In genomic region chr1:203031467-203031866, GRCh38 we compare ENCODE assay signal across 12 cellular contexts. TPM values are rescaled to one million over a fixed set of nuclear protein-coding genes. Genes with fewer than 3 reads are reported as not detected.
DNase-seq lines count a peak whose midpoint lies in the region; ATAC-seq, FAIRE-seq and TF ChIP-seq lines count a peak whose summit lies in the region.
"Had no signal": no experiment of that assay in that cellular context is flagged by ENCODE, and none has a peak within 500 bp of the region (broad histone marks: within the 10 kb centered on the region; RNA-seq: fewer than 3 reads in every experiment).

No MANE protein-coding gene starts in this region.

- no peak overlapping the region for H3K27ac Mint-ChIP-seq in CD4-positive, alpha-beta T cell
- H3K27ac Mint-ChIP-seq: activated CD8-positive, alpha-beta memory T cell treated with anti-CD3 and anti-CD28 coated beads, Interleukin-2, amount 10 ng/mL, durations not matched to agents 7 days and 5 days had no signal

- peaks cover 6% of the 10 kb centered on the region for H3K4me1 Mint-ChIP-seq in CD4-positive, alpha-beta T cell (ENCODE audit: low read depth)

- no peaks in the 10 kb centered on the region for H3K27me3 ChIP-seq in adipocyte (replicated peaks; ENCODE audit: control insufficient read depth, insufficient read depth, low read length)
- H3K27me3 ChIP-seq in keratinocyte (ENCODE audit: control insufficient read depth, extremely low read depth, insufficient read depth, low read length) = peaks cover 11% of the 10 kb centered on the region
- H3K27me3 ChIP-seq in CD4-positive, alpha-beta T cell (ENCODE audit: control insufficient read depth, insufficient read depth, low read length) = no peaks in the 10 kb centered on the region

- intact Hi-C loops in CD4-positive, alpha-beta T cell (cut with DNase I, micrococcal nuclease) = no loop called here

- no peak overlapping the region for H2AFZ ChIP-seq in keratinocyte (ENCODE audit: control insufficient read depth, low read length)

- TF ChIP-seq CTCF in D721Med (IDR thresholded peaks at IDR 0.05; ENCODE audit: insufficient read depth, missing control alignments) (peak; percentile 40), HFF-Myc (IDR thresholded peaks at IDR 0.05; ENCODE audit: low read depth, low read length, missing control alignments) (peak; percentile 53), keratinocyte (optimal IDR thresholded peaks at IDR 0.05 in 1 of 3, IDR thresholded peaks at IDR 0.05 in 1 of 3, conservative IDR thresholded peaks at IDR 0.05 in 1 of 3; ENCODE audit: extremely low read depth in 1 of 3, insufficient read depth in 2 of 3, low read length in 3 of 3) (peak; percentile 13 to 58 (median 32))
- no peak for TF ChIP-seq CTCF in CD4-positive, alpha-beta T cell (IDR thresholded peaks at IDR 0.05)

- POLR2A ChIA-PET in CD4-positive, alpha-beta T cell (lab: Charles Lee) = no interaction called here

- no peaks in the 10 kb centered on the region for H3K27me3 Mint-ChIP-seq in CD4-positive, alpha-beta T cell

- H3K9me3 ChIP-seq in adipocyte (ENCODE audit: control insufficient read depth, low read length) (no peaks in the 10 kb centered on the region), keratinocyte (ENCODE audit: control insufficient read depth, low read depth, low read length) (no peaks in the 10 kb centered on the region)
- no peaks in the 10 kb centered on the region for H3K9me3 ChIP-seq in CD4-positive, alpha-beta T cell (ENCODE audit: control insufficient read depth, low read length)

- FAIRE-seq in D721Med (lab: Jason Lieb, UNC) (no peak), keratinocyte (lab: Jason Lieb, UNC) (no peak)
- FAIRE-seq: GM18507 had no signal

- peaks cover 9% of the 10 kb centered on the region for H3K4me1 ChIP-seq in adipocyte (ENCODE audit: control insufficient read depth, insufficient read depth, low read length)
- H3K4me1 ChIP-seq in keratinocyte (ENCODE audit: control insufficient read depth, extremely low read depth, insufficient read depth, low read length) = peaks cover 3% of the 10 kb centered on the region

- H3K9ac ChIP-seq in adipocyte (ENCODE audit: low read length) (no peak overlapping the region), keratinocyte (ENCODE audit: control insufficient read depth, extremely low read depth, insufficient read depth, low read length) (no peak overlapping the region)

- H3K36me3 ChIP-seq in adipocyte (ENCODE audit: control insufficient read depth, insufficient read depth, low read length, severe bottlenecking) (no peaks in the 10 kb centered on the region), keratinocyte (ENCODE audit: control insufficient read depth in 2 of 2, extremely low read depth in 1 of 2, insufficient read depth in 2 of 2, low read length in 2 of 2) (no peaks in the 10 kb centered on the region)

- H3K4me2 ChIP-seq in keratinocyte (ENCODE audit: control insufficient read depth, extremely low read depth, insufficient read depth, low read depth, low read length) = no peak overlapping the region

- no peak for ATAC-seq in stimulated activated naive CD8-positive, alpha-beta T cell treated with anti-CD3 and anti-CD28 coated beads, Interleukin-15, Interleukin-2, amounts not matched to agents 100 U/mL and 50 U/mL, for 24 hours
- no peak for ATAC-seq in CD4-positive, alpha-beta T cell (ENCODE audit: poor library complexity)
- ATAC-seq: activated CD8-positive, alpha-beta memory T cell treated with anti-CD3 and anti-CD28 coated beads, Interleukin-2, amount 10 ng/mL, durations not matched to agents 7 days and 5 days had no signal

- dilution Hi-C loops in keratinocyte (cut with MboI; ENCODE audit: extremely low pct_ligation_motif_present, low sequenced_read_pairs) = loop anchor here (25.0 kb wide), 1 partner anchor 231 kb away; no protein-coding TSS in a partner anchor

- H3K36me3 Mint-ChIP-seq in CD4-positive, alpha-beta T cell (ENCODE audit: low read depth) = no peaks in the 10 kb centered on the region
- H3K36me3 Mint-ChIP-seq: activated CD8-positive, alpha-beta memory T cell treated with anti-CD3 and anti-CD28 coated beads, Interleukin-2, amount 10 ng/mL, durations not matched to agents 7 days and 5 days had no signal

- CTCF ChIA-PET in CD4-positive, alpha-beta T cell (lab: Charles Lee) = interaction anchor here (0.6 kb wide), 1 partner anchor 233 kb away, joined by 3 read pairs; no protein-coding TSS in a partner anchor

- no peak overlapping the region for H3K4me3 ChIP-seq in HFF-Myc (replicated peaks; ENCODE audit: low read depth, low read length)
- H3K4me3 ChIP-seq in adipocyte (ENCODE audit: low read length) = no peak overlapping the region
- no peak overlapping the region for H3K4me3 ChIP-seq in keratinocyte (ENCODE audit: control insufficient read depth in 2 of 3, extremely low read depth in 1 of 3, insufficient read depth in 2 of 3, low read depth in 1 of 3, low read length in 3 of 3)

- DNase-seq in D721Med (ENCODE audit: insufficient read length, low spot score) (peak; percentile 17), HFF-Myc (ENCODE audit: extremely low read depth, low read depth) (no peak), adipocyte (ENCODE audit: low read depth) (peak; percentile 37), keratinocyte (ENCODE audit: low read depth, low spot score) (no peak), NCI-H187 (lab: John Stamatoyannopoulos, UW) (no peak), GM19240 (ENCODE audit: insufficient read length, low spot score) (no peak)
- DNase-seq in stimulated activated naive CD8-positive, alpha-beta T cell treated with anti-CD3 and anti-CD28 coated beads, Interleukin-15, Interleukin-2, amounts not matched to agents 100 U/mL and 50 U/mL, for 24 hours = no peak
- DNase-seq in CD4-positive, alpha-beta T cell = no peak
- DNase-seq: activated CD8-positive, alpha-beta memory T cell treated with anti-CD3 and anti-CD28 coated beads, Interleukin-2, amount 10 ng/mL, durations not matched to agents 7 days and 5 days; effector CD4-positive, alpha-beta T cell; NCI-H1417 treated with DMSO at 0.1 percent for 48 hours had no signal

- no peak overlapping the region for H3K4me3 Mint-ChIP-seq in CD4-positive, alpha-beta T cell
- H3K4me3 Mint-ChIP-seq: activated CD8-positive, alpha-beta memory T cell treated with anti-CD3 and anti-CD28 coated beads, Interleukin-2, amount 10 ng/mL, durations not matched to agents 7 days and 5 days had no signal

- no peaks in the 10 kb centered on the region for H4K20me1 ChIP-seq in keratinocyte (ENCODE audit: control insufficient read depth, extremely low read depth, insufficient read depth, low read length)

- no peaks in the 10 kb centered on the region for H3K9me1 ChIP-seq in keratinocyte (ENCODE audit: control insufficient read depth, extremely low read depth, insufficient read depth, low read length)

- H3K9me3 Mint-ChIP-seq in CD4-positive, alpha-beta T cell = no peaks in the 10 kb centered on the region

- no peak overlapping the region for H3K27ac ChIP-seq in keratinocyte (ENCODE audit: control insufficient read depth, insufficient read depth, low read length)
- H3K27ac ChIP-seq in CD4-positive, alpha-beta T cell (ENCODE audit: low read depth, low read length) = no peak overlapping the region

- H3K79me2 ChIP-seq in keratinocyte (ENCODE audit: control insufficient read depth, insufficient read depth, low read length) = no peaks in the 10 kb centered on the region

RNA-seq across cellular contexts. Expression of gene PPFIA4, which starts 5.2 kb away (rescaled TPM):
- polyA plus RNA-seq in keratinocyte = 0.63 to 4.2 TPM (median 2.3 TPM) in 3 replicates
- 1.1 TPM for polyA plus RNA-seq in keratinocyte (2011; ENCODE audit: low read depth)
- 0.64 and 0.72 TPM in 2 replicates for polyA plus RNA-seq in keratinocyte (2011; cell fraction: cytosol; rRNA removed)
- 12.0 and 14.7 TPM in 2 replicates for polyA plus RNA-seq in keratinocyte (2011; cell fraction: nucleus; rRNA removed)
- polyA plus RNA-seq in keratinocyte (2012; ENCODE audit: low replicate concordance) = 0.87 and 1.6 TPM in 2 replicates
- 5.5 to 7.4 TPM (median 6.7 TPM) in 3 replicates for polyA minus RNA-seq in keratinocyte
- polyA minus RNA-seq in keratinocyte (2011; cell fraction: cytosol; rRNA and poly(A)+ RNA removed) = not detected
- polyA minus RNA-seq in keratinocyte (2011; cell fraction: nucleus; rRNA and poly(A)+ RNA removed) = 4.6 and 5.4 TPM in 2 replicates
- total RNA-seq in CD4-positive, alpha-beta T cell = under 1 TPM; 0.93 to 0.98 TPM

RNA-seq across cellular contexts. Expression of gene TMEM183A, which starts 24.3 kb away (rescaled TPM):
- 87.4 to 91.8 TPM (median 88.2 TPM) in 3 replicates for polyA plus RNA-seq in keratinocyte
- 34.0 TPM for polyA plus RNA-seq in keratinocyte (2011; ENCODE audit: low read depth)
- polyA plus RNA-seq in keratinocyte (2011; cell fraction: cytosol; rRNA removed) = 88.9 and 91.5 TPM in 2 replicates
- 62.8 and 67.7 TPM in 2 replicates for polyA plus RNA-seq in keratinocyte (2011; cell fraction: nucleus; rRNA removed)
- polyA plus RNA-seq in keratinocyte (2012; ENCODE audit: low replicate concordance) = 48.0 and 50.4 TPM in 2 replicates
- polyA minus RNA-seq in keratinocyte = 96.0 to 123 TPM (median 119 TPM) in 3 replicates
- polyA minus RNA-seq in keratinocyte (2011; cell fraction: cytosol; rRNA and poly(A)+ RNA removed) = 58.3 TPM
- 16.4 and 30.5 TPM in 2 replicates for polyA minus RNA-seq in keratinocyte (2011; cell fraction: nucleus; rRNA and poly(A)+ RNA removed)
- total RNA-seq in CD4-positive, alpha-beta T cell = 100 to 1,000 TPM; 187 to 194 TPM

RNA-seq across cellular contexts. Expression of gene MYOG, which starts 54.3 kb away (rescaled TPM):
- not detected in 3 replicates for polyA plus RNA-seq in keratinocyte
- polyA plus RNA-seq in keratinocyte (2011; ENCODE audit: low read depth) = not detected
- not detected in 2 replicates for polyA plus RNA-seq in keratinocyte (2011; cell fraction: cytosol; rRNA removed)
- not detected in 2 replicates for polyA plus RNA-seq in keratinocyte (2011; cell fraction: nucleus; rRNA removed)
- polyA plus RNA-seq in keratinocyte (2012; ENCODE audit: low replicate concordance) = 0.07 TPM in 1 of 2 replicates, not detected in the other
- polyA minus RNA-seq in keratinocyte = not detected in 3 replicates
- polyA minus RNA-seq in keratinocyte (2011; cell fraction: cytosol; rRNA and poly(A)+ RNA removed) = not detected
- polyA minus RNA-seq in keratinocyte (2011; cell fraction: nucleus; rRNA and poly(A)+ RNA removed) = not detected in 2 replicates
- not detected for total RNA-seq in CD4-positive, alpha-beta T cell
- total RNA-seq: activated CD8-positive, alpha-beta memory T cell treated with anti-CD3 and anti-CD28 coated beads, Interleukin-2, amount 10 ng/mL, durations not matched to agents 7 days and 5 days had no signal

Comparison
In these comparisons a context has a peak if more than half of its experiments do, and no peak if none do; other contexts are left out.
1. DNase-seq: peak in D721Med (single experiment) and adipocyte (single experiment); none in HFF-Myc (single experiment), keratinocyte (single experiment), NCI-H187 (0 of 2), GM19240 (single experiment), stimulated activated naive CD8-positive, alpha-beta T cell treated with anti-CD3 and anti-CD28 coated beads, Interleukin-15, Interleukin-2, amounts not matched to agents 100 U/mL and 50 U/mL, for 24 hours (single experiment) and CD4-positive, alpha-beta T cell (0 of 10).